Comparison of ENCODE assay signal across 20 cellular contexts in genomic region chr16:83843657-83844056, GRCh38. TPM values are rescaled to one million over a fixed set of nuclear protein-coding genes. Genes with fewer than 3 reads are reported as not detected.
A peak's percentile ranks its signal among the peaks of the same experiment; 100 is the strongest.
DNase-seq lines count a peak whose midpoint lies in the region; ATAC-seq lines count a peak whose summit lies in the region.
"Had no signal": no experiment of that assay in that cellular context is flagged by ENCODE, and none has a peak within 500 bp of the region (broad histone marks: within the 10 kb centered on the region; RNA-seq: fewer than 3 reads in every experiment).

No MANE protein-coding gene starts in this region.

- ATAC-seq in T-helper 17 cell, result no peak
- peak; percentile 46 to 50 for ATAC-seq in naive B cell (ENCODE audit: low read depth in 2 of 2)
- ATAC-seq in HG03442 (IDR thresholded peaks at IDR 0.05; ENCODE audit: unreplicated experiment), result no peak
- no peak for ATAC-seq in left lobe of liver

- no peaks in the 10 kb centered on the region for H3K36me3 ChIP-seq in Karpas-422 (ENCODE audit: insufficient read depth, low read length)
- H3K36me3 ChIP-seq: breast epithelium, heart right ventricle, spleen, uterus had no signal

- H3K27me3 Mint-ChIP-seq in T-helper 17 cell (peaks cover 9% of the 10 kb centered on the region), naive B cell (no peaks in the 10 kb centered on the region)

- peak overlapping the region; percentile 60 for H3K9ac ChIP-seq in Karpas-422 (ENCODE audit: low read length)

- peak overlapping the region; percentile 83 for H3K4me2 ChIP-seq in Karpas-422 (ENCODE audit: low read depth, low read length, poor library complexity, severe bottlenecking)

- peak overlapping the region; percentile 94 for H3K27ac ChIP-seq in Karpas-422 (ENCODE audit: low read length)
- H3K27ac ChIP-seq: breast epithelium, heart right ventricle, uterus had no signal

- H3K4me1 ChIP-seq in Karpas-422 (ENCODE audit: low read length), result peaks cover 58% of the 10 kb centered on the region
- H3K4me1 ChIP-seq: breast epithelium, uterus had no signal

- H4K20me1 ChIP-seq in Karpas-422 (ENCODE audit: insufficient read depth, low read depth, low read length), result no peaks in the 10 kb centered on the region

- H3K79me2 ChIP-seq in Karpas-422 (ENCODE audit: low read length), result no peaks in the 10 kb centered on the region

- H3K9me2 ChIP-seq in Karpas-422 (replicated peaks; ENCODE audit: insufficient read depth, low read length), result no peaks in the 10 kb centered on the region

- no peaks in the 10 kb centered on the region for H3K27me3 ChIP-seq in Karpas-422 (ENCODE audit: low read length)
- H3K27me3 ChIP-seq: breast epithelium, heart right ventricle, spleen, uterus had no signal

- H3K9me3 ChIP-seq in Karpas-422 (ENCODE audit: low read length) (no peaks in the 10 kb centered on the region), T-helper 17 cell (ENCODE audit: control insufficient read depth, low read length, poor library complexity, severe bottlenecking) (no peaks in the 10 kb centered on the region)
- H3K9me3 ChIP-seq: breast epithelium, heart right ventricle, spleen, uterus had no signal

- H3K4me3 ChIP-seq in Karpas-422 (ENCODE audit: low read length), result peak overlapping the region; percentile 58
- H3K4me3 ChIP-seq: breast epithelium, heart right ventricle, uterus had no signal

- H2AFZ ChIP-seq in Karpas-422 (ENCODE audit: low read length), result peak overlapping the region; percentile 39

- H3K27ac Mint-ChIP-seq in T-helper 17 cell (no peak overlapping the region), naive B cell (peak overlapping the region in 5 of 6 donors; percentile 75 to 96 (median 91))
- H3K27ac Mint-ChIP-seq: HFFc6; stimulated activated naive CD8-positive, alpha-beta T cell treated with anti-CD3 and anti-CD28 coated beads, Interleukin-15, Interleukin-2, amounts not matched to agents 100 ng/mL and 50 ng/mL, for 24 hours had no signal

- peak overlapping the region; percentile 39 for H3K4me3 Mint-ChIP-seq in T-helper 17 cell
- peak overlapping the region in 7 of 8 donors; percentile 57 to 92 (median 85) for H3K4me3 Mint-ChIP-seq in naive B cell
- H3K4me3 Mint-ChIP-seq: HFFc6; stimulated activated naive CD8-positive, alpha-beta T cell treated with anti-CD3 and anti-CD28 coated beads, Interleukin-15, Interleukin-2, amounts not matched to agents 100 ng/mL and 50 ng/mL, for 24 hours had no signal

- DNase-seq in CD1c-positive myeloid dendritic cell (ENCODE audit: extremely low spot score), result peak; percentile 41
- peak; percentile 79 for DNase-seq in Karpas-422
- no peak for DNase-seq in T-helper 17 cell
- DNase-seq in naive B cell, result no peak
- DNase-seq in NCI-H82 treated with DMSO at 0.1 percent for 48 hours (lab: John Stamatoyannopoulos, UW; ENCODE audit: unreplicated experiment), result no peak
- DNase-seq in NCI-H526 treated with DMSO at 0.1 percent for 48 hours (lab: John Stamatoyannopoulos, UW), result no peak
- no peak for DNase-seq in left lobe of liver (ENCODE audit: low spot score)
- DNase-seq: activated naive CD4-positive, alpha-beta T cell treated with anti-CD3 and anti-CD28 coated beads, Interleukin-2, amount 50 U/mL, for 16 hours; activated T-cell treated with anti-CD3 and anti-CD28 coated beads for 4 hours; heart right ventricle; HFFc6; KG1; kidney glomerular epithelial cell; NCI-H1436 treated with DMSO at 0.1 percent for 48 hours; NCI-H446 treated with DMSO at 0.1 percent for 48 hours; spleen; uterus had no signal

- peaks cover 2% of the 10 kb centered on the region for H3K4me1 Mint-ChIP-seq in T-helper 17 cell
- H3K4me1 Mint-ChIP-seq in naive B cell, result peaks cover 28 to 50% (median 47%) of the 10 kb centered on the region in 3 donors

- H3K36me3 Mint-ChIP-seq in T-helper 17 cell (ENCODE audit: low read depth) (no peaks in the 10 kb centered on the region), naive B cell (no peaks in the 10 kb centered on the region)

- no peaks in the 10 kb centered on the region for H3K9me3 Mint-ChIP-seq in naive B cell
- H3K9me3 Mint-ChIP-seq: HFFc6; stimulated activated naive CD8-positive, alpha-beta T cell treated with anti-CD3 and anti-CD28 coated beads, Interleukin-15, Interleukin-2, amounts not matched to agents 100 ng/mL and 50 ng/mL, for 24 hours had no signal

RNA-seq across cellular contexts. Expression of gene HSBP1, which starts 35.9 kb away (rescaled TPM):
- total RNA-seq in Karpas-422 (2014; rRNA removed; shearing (Covaris generic); ENCODE audit: low replicate concordance), result 74.8 and 126 TPM in 2 replicates
- 10 to 100 TPM; 23.1 to 23.8 TPM for total RNA-seq in T-helper 17 cell
- polyA plus RNA-seq in naive B cell (ENCODE audit: low read depth in 6 of 6), result 10 to 100 TPM; 33.1 to 42.8 (median 39.9) TPM
- total RNA-seq in left lobe of liver, result 31.9 TPM

RNA-seq across cellular contexts. Expression of gene MLYCD, which starts 55.3 kb away (rescaled TPM):
- 4.7 and 6.8 TPM in 2 replicates for total RNA-seq in Karpas-422 (2014; rRNA removed; shearing (Covaris generic); ENCODE audit: low replicate concordance)
- total RNA-seq in T-helper 17 cell (1 to 10 TPM; 4.7 to 6.2 TPM), left lobe of liver (17.1 TPM)
- 1 to 10 TPM in 4 of 6 donors, under 1 TPM in 2; 0.15 to 2.4 (median 1.6) TPM for polyA plus RNA-seq in naive B cell (ENCODE audit: low read depth in 6 of 6)

Comparison
In these comparisons a context has a peak if more than half of its experiments do, and no peak if none do; other contexts are left out.
1. DNase-seq: peak in CD1c-positive myeloid dendritic cell (single experiment) and Karpas-422 (single experiment); none in T-helper 17 cell (0 of 3), naive B cell (single experiment), NCI-H82 treated with DMSO at 0.1 percent for 48 hours (single experiment), NCI-H526 treated with DMSO at 0.1 percent for 48 hours (single experiment) and left lobe of liver (single experiment).
2. ATAC-seq: peak in naive B cell (2 of 2); none in T-helper 17 cell (single experiment), HG03442 (single experiment) and left lobe of liver (single experiment).